8 cellular contexts compared by ENCODE assay signal in genomic region chr19:47255947-47256687, GRCh38. TPM values are rescaled to one million over a fixed set of nuclear protein-coding genes. Genes with fewer than 3 reads are reported as not detected.
DNase-seq lines count a peak whose midpoint lies in the region; ATAC-seq and TF ChIP-seq lines count a peak whose summit lies in the region.

CCDC9 (plus strand) TSS chr19:47256525; CDS start chr19:47258401, 1,876 bp downstream.

- peaks cover 19% of the 10 kb centered on the region for H3K79me2 ChIP-seq in fibroblast of lung (ENCODE audit: control insufficient read depth, insufficient read depth, low read length)

- no peaks in the 10 kb centered on the region for H4K20me1 ChIP-seq in fibroblast of lung (ENCODE audit: control insufficient read depth, extremely low read depth, insufficient read depth, low read length)

- H3K27ac Mint-ChIP-seq in IgD-negative memory B cell (peak within 1 kb of the TSS; percentile 96 to 98 (median 97)), natural killer cell (peak within 1 kb of the TSS; percentile 94 to 98)
- peak within 1 kb of the TSS; percentile 95 for H3K27ac Mint-ChIP-seq in activated T-helper 1 cell treated with anti-CD3 and anti-CD28 coated beads, Interleukin-12 subunit alpha, Interleukin-12 subunit beta, Interleukin-2, Interleukin-4 antibody, amounts not matched to agents 30 ng/mL and 10 ng/mL and 1 ng/mL, durations not matched to agents 14 hours and 24 hours and 36 hours
- peak within 1 kb of the TSS; percentile 95 to 98 for H3K27ac Mint-ChIP-seq in stimulated activated naive CD8-positive, alpha-beta T cell treated with anti-CD3 and anti-CD28 coated beads, Interleukin-15, amount 100 ng/mL, for 72 hours

- peak within 1 kb of the TSS; percentile 74 to 85 (median 81) for H3K4me3 ChIP-seq in fibroblast of lung (replicated peaks in 1 of 4; ENCODE audit: control extremely low read depth in 1 of 4, insufficient read depth in 1 of 4, low read depth in 3 of 4, low read length in 4 of 4)

- H3K27me3 ChIP-seq in fibroblast of lung (ENCODE audit: control insufficient read depth, insufficient read depth, low read length): no peaks in the 10 kb centered on the region

- peak within 1 kb of the TSS; percentile 90 for H2AFZ ChIP-seq in fibroblast of lung (ENCODE audit: low read length)

- no peaks in the 10 kb centered on the region for H3K9me3 ChIP-seq in fibroblast of lung (ENCODE audit: control insufficient read depth, insufficient read depth, low read depth, low read length)

- H3K4me1 ChIP-seq in fibroblast of lung (ENCODE audit: control insufficient read depth, extremely low read depth, insufficient read depth, low read length): peaks cover 9% of the 10 kb centered on the region

- H3K9me3 Mint-ChIP-seq in IgD-negative memory B cell (no peaks in the 10 kb centered on the region), natural killer cell (no peaks in the 10 kb centered on the region)
- no peaks in the 10 kb centered on the region for H3K9me3 Mint-ChIP-seq in activated T-helper 1 cell treated with anti-CD3 and anti-CD28 coated beads, Interleukin-12 subunit alpha, Interleukin-12 subunit beta, Interleukin-2, Interleukin-4 antibody, amounts not matched to agents 30 ng/mL and 10 ng/mL and 1 ng/mL, durations not matched to agents 14 hours and 24 hours and 36 hours
- H3K9me3 Mint-ChIP-seq in stimulated activated naive CD8-positive, alpha-beta T cell treated with anti-CD3 and anti-CD28 coated beads, Interleukin-15, amount 100 ng/mL, for 72 hours: no peaks in the 10 kb centered on the region

- ATAC-seq in GM21529 (IDR thresholded peaks at IDR 0.05; ENCODE audit: unreplicated experiment) (peak; percentile 49), natural killer cell (peak in 1 of 3 donors; percentile 57)
- peak; percentile 86 for ATAC-seq in stimulated activated naive CD8-positive, alpha-beta T cell treated with anti-CD3 and anti-CD28 coated beads, Interleukin-15, amount 100 ng/mL, for 72 hours

- H3K4me1 Mint-ChIP-seq in IgD-negative memory B cell (peaks cover 25 to 29% (median 25%) of the 10 kb centered on the region in 3 donors), natural killer cell (peaks cover 37 to 47% of the 10 kb centered on the region in 2 donors)
- H3K4me1 Mint-ChIP-seq in activated T-helper 1 cell treated with anti-CD3 and anti-CD28 coated beads, Interleukin-12 subunit alpha, Interleukin-12 subunit beta, Interleukin-2, Interleukin-4 antibody, amounts not matched to agents 30 ng/mL and 10 ng/mL and 1 ng/mL, durations not matched to agents 14 hours and 24 hours and 36 hours (ENCODE audit: low read depth): peaks cover 31% of the 10 kb centered on the region
- H3K4me1 Mint-ChIP-seq in stimulated activated naive CD8-positive, alpha-beta T cell treated with anti-CD3 and anti-CD28 coated beads, Interleukin-15, amount 100 ng/mL, for 72 hours: peaks cover 49% of the 10 kb centered on the region

- peaks cover 12% of the 10 kb centered on the region for H3K36me3 Mint-ChIP-seq in IgD-negative memory B cell
- peaks cover 29% of the 10 kb centered on the region for H3K36me3 Mint-ChIP-seq in activated T-helper 1 cell treated with anti-CD3 and anti-CD28 coated beads, Interleukin-12 subunit alpha, Interleukin-12 subunit beta, Interleukin-2, Interleukin-4 antibody, amounts not matched to agents 30 ng/mL and 10 ng/mL and 1 ng/mL, durations not matched to agents 14 hours and 24 hours and 36 hours (ENCODE audit: low read depth)
- no peaks in the 10 kb centered on the region for H3K36me3 Mint-ChIP-seq in natural killer cell

- TF ChIP-seq CTCF in fibroblast of lung (conservative IDR thresholded peaks at IDR 0.05 in 1 of 2, IDR thresholded peaks at IDR 0.05 in 1 of 2; ENCODE audit: low read depth in 1 of 2, low read length in 2 of 2) (no peak), natural killer cell (IDR thresholded peaks at IDR 0.05) (no peak)

- H3K27me3 Mint-ChIP-seq in IgD-negative memory B cell: no peaks in the 10 kb centered on the region
- H3K27me3 Mint-ChIP-seq in activated T-helper 1 cell treated with anti-CD3 and anti-CD28 coated beads, Interleukin-12 subunit alpha, Interleukin-12 subunit beta, Interleukin-2, Interleukin-4 antibody, amounts not matched to agents 30 ng/mL and 10 ng/mL and 1 ng/mL, durations not matched to agents 14 hours and 24 hours and 36 hours (ENCODE audit: insufficient read depth): peaks cover 2% of the 10 kb centered on the region
- no peaks in the 10 kb centered on the region for H3K27me3 Mint-ChIP-seq in natural killer cell (ENCODE audit: low read depth in 2 of 2)
- no peaks in the 10 kb centered on the region for H3K27me3 Mint-ChIP-seq in stimulated activated naive CD8-positive, alpha-beta T cell treated with anti-CD3 and anti-CD28 coated beads, Interleukin-15, amount 100 ng/mL, for 72 hours

- H3K9ac ChIP-seq in fibroblast of lung (ENCODE audit: insufficient read depth, low read length): peak within 1 kb of the TSS; percentile 80

- intact Hi-C loops in activated T-helper 1 cell treated with anti-CD3 and anti-CD28 coated beads, Interleukin-12 subunit alpha, Interleukin-12 subunit beta, Interleukin-2, Interleukin-4 antibody, amounts not matched to agents 30 ng/mL and 10 ng/mL and 1 ng/mL, durations not matched to agents 14 hours and 24 hours and 36 hours (cut with micrococcal nuclease): loop anchor here (1.0 to 2.0 kb wide), 4 partner anchors 12 to 595 kb away; partner anchors contain the start of genes DACT3 and ZC3H4
- intact Hi-C loops in natural killer cell (cut with micrococcal nuclease): no loop called here

- peak within 1 kb of the TSS; percentile 93 for H3K4me2 ChIP-seq in fibroblast of lung (ENCODE audit: extremely low read depth, insufficient read depth, low read length)

- H3K27ac ChIP-seq in fibroblast of lung (ENCODE audit: insufficient read depth, low read length): peak within 1 kb of the TSS; percentile 99

- H3K36me3 ChIP-seq in fibroblast of lung (ENCODE audit: control insufficient read depth, insufficient read depth, low read length): peaks cover 13% of the 10 kb centered on the region

- DNase-seq in DMS53 (lab: John Stamatoyannopoulos, UW) (peak; percentile 99), OCI-M1 (lab: John Stamatoyannopoulos, UW) (peak; percentile 100), fibroblast of lung (ENCODE audit: low read depth in 2 of 2) (peak; percentile 94 to 97), natural killer cell (peak; percentile 90)
- peak; percentile 93 for DNase-seq in activated T-helper 1 cell treated with anti-CD3 and anti-CD28 coated beads, Interleukin-12 subunit alpha, Interleukin-12 subunit beta, Interleukin-2, Interleukin-4 antibody, amounts not matched to agents 30 ng/mL and 10 ng/mL and 1 ng/mL, durations not matched to agents 14 hours and 24 hours and 36 hours (ENCODE audit: low spot score)
- DNase-seq in stimulated activated naive CD8-positive, alpha-beta T cell treated with anti-CD3 and anti-CD28 coated beads, Interleukin-15, amount 100 ng/mL, for 72 hours: peak; percentile 98 to 99

- H3K4me3 Mint-ChIP-seq in IgD-negative memory B cell (peak within 1 kb of the TSS; percentile 86 to 99 (median 90)), natural killer cell (peak within 1 kb of the TSS; percentile 95)
- H3K4me3 Mint-ChIP-seq in activated T-helper 1 cell treated with anti-CD3 and anti-CD28 coated beads, Interleukin-12 subunit alpha, Interleukin-12 subunit beta, Interleukin-2, Interleukin-4 antibody, amounts not matched to agents 30 ng/mL and 10 ng/mL and 1 ng/mL, durations not matched to agents 14 hours and 24 hours and 36 hours: peak within 1 kb of the TSS; percentile 86
- H3K4me3 Mint-ChIP-seq in stimulated activated naive CD8-positive, alpha-beta T cell treated with anti-CD3 and anti-CD28 coated beads, Interleukin-15, amount 100 ng/mL, for 72 hours: peak within 1 kb of the TSS; percentile 87 to 95

RNA-seq across cellular contexts. Expression of gene CCDC9, which starts in this region (rescaled TPM):
- polyA plus RNA-seq in IgD-negative memory B cell: 16.0 TPM
- total RNA-seq in activated T-helper 1 cell treated with anti-CD3 and anti-CD28 coated beads, Interleukin-12 subunit alpha, Interleukin-12 subunit beta, Interleukin-2, Interleukin-4 antibody, amounts not matched to agents 30 ng/mL and 10 ng/mL and 1 ng/mL, durations not matched to agents 14 hours and 24 hours and 36 hours: 36.6 and 39.2 TPM in 2 replicates
- 8.0 and 8.1 TPM in 2 replicates for total RNA-seq in fibroblast of lung
- 5.4 and 7.2 TPM in 2 replicates for polyA plus RNA-seq in fibroblast of lung
- 20.0 and 24.8 TPM in 2 replicates for polyA plus RNA-seq in fibroblast of lung (2012)
- polyA minus RNA-seq in fibroblast of lung (ENCODE audit: low replicate concordance): 2.1 and 29.6 TPM in 2 replicates
- 10 to 100 TPM; 49.6 to 55.8 (median 55.4) TPM for total RNA-seq in natural killer cell
